ENCODE assay signal across 20 cellular contexts in the genomic region with DNA sequence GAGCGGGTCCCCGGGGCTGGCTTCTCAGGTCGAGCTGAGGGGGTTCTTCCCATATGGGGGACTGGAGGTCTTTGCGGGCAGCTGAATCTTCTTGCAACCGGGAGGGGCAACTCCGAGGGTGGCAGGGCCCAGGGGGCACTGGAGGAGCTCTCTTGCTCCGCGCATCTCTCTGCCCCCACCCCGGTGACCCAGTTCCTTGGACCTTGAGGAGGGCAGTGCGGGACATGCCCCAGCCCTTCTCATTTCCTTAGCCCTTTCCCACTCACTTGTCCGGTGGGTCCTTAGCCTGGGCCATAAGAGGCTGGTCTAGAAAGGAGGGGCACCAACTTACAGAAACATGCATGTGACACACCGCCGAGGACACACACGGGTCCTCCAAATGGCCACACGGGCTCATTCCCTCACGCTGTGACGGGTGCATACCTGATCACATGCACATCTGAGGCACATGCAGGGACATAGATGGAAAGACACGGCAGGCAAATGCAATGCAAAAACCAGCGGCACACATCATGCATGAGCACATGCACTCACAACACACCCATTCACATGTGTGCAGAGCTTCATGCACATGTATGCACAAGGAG. TPM values are rescaled to one million over a fixed set of nuclear protein-coding genes. Genes with fewer than 3 reads are reported as not detected.
A peak's percentile ranks its signal among the peaks of the same experiment; 100 is the strongest.
DNase-seq lines count a peak whose midpoint lies in the region; ATAC-seq and TF ChIP-seq lines count a peak whose summit lies in the region.
"Had no signal": no experiment of that assay in that cellular context is flagged by ENCODE, and none has a peak within 500 bp of the region (broad histone marks: within the 10 kb centered on the region; RNA-seq: fewer than 3 reads in every experiment).

No MANE protein-coding gene starts in this region.

- H3K4me1 Mint-ChIP-seq in Calu3 (ENCODE audit: low read depth, unreplicated experiment) = peaks cover 18% of the 10 kb centered on the region
- H3K4me1 Mint-ChIP-seq in glutamatergic neuron (ENCODE audit: low read depth, unreplicated experiment) = peaks cover 44% of the 10 kb centered on the region

- ATAC-seq in RWPE2 (ENCODE audit: low read depth) (no peak), left colon (no peak), HG02678 (IDR thresholded peaks at IDR 0.05; ENCODE audit: unreplicated experiment) (no peak)

- DNase-seq in DMS53 (lab: John Stamatoyannopoulos, UW) (peak; percentile 61), DMS53 treated with DMSO at 0.1 percent for 48 hours (lab: John Stamatoyannopoulos, UW; ENCODE audit: unreplicated experiment) (no peak), Calu3 (no peak), RWPE2 (ENCODE audit: low spot score) (no peak), glutamatergic neuron (no peak), nucleus accumbens (lab: John Stamatoyannopoulos, UW) (no peak), left colon (no peak)
- DNase-seq: NK-92 treated with Interleukin-12 subunit alpha and Interleukin-12 subunit beta, amount 100 ng/mL, for 24 hours had no signal

- TF ChIP-seq CTCF in Calu3 (IDR thresholded peaks at IDR 0.05; ENCODE audit: unreplicated experiment) (no peak), RWPE2 (IDR thresholded peaks at IDR 0.05; ENCODE audit: poor library complexity, severe bottlenecking) (peak; percentile 26), glutamatergic neuron (IDR thresholded peaks at IDR 0.05; ENCODE audit: partially characterized antibody, unreplicated experiment) (peak; percentile 3)

- H3K36me3 Mint-ChIP-seq in Calu3 (ENCODE audit: insufficient read depth, unreplicated experiment) (peaks cover 17% of the 10 kb centered on the region), glutamatergic neuron (ENCODE audit: unreplicated experiment) (peaks cover 7% of the 10 kb centered on the region)
- H3K36me3 Mint-ChIP-seq: mesothelial cell of epicardium had no signal

- H3K27me3 ChIP-seq in RWPE2 (ENCODE audit: insufficient read depth, poor library complexity, severe bottlenecking) = peaks cover 30% of the 10 kb centered on the region

- H3K4me3 Mint-ChIP-seq in Calu3 (ENCODE audit: low read depth, unreplicated experiment) (peak overlapping the region; percentile 41), glutamatergic neuron (ENCODE audit: unreplicated experiment) (peak overlapping the region; percentile 96)
- H3K4me3 Mint-ChIP-seq: activated CD4-positive, alpha-beta T cell treated with anti-CD3 and anti-CD28 coated beads, Interleukin-2, amount 10 ng/mL, durations not matched to agents 7 days and 5 days; H9; mesothelial cell of epicardium; T-helper 17 cell had no signal

- no peaks in the 10 kb centered on the region for H3K4me1 ChIP-seq in RWPE2 (ENCODE audit: insufficient read depth, poor library complexity, severe bottlenecking)
- H3K4me1 ChIP-seq: parathyroid adenoma had no signal

- H3K4me3 ChIP-seq in RWPE2 (ENCODE audit: severe bottlenecking) = no peak overlapping the region

- H3K27me3 Mint-ChIP-seq in Calu3 (ENCODE audit: unreplicated experiment) (peaks cover 89% of the 10 kb centered on the region), glutamatergic neuron (ENCODE audit: unreplicated experiment) (peaks cover 10% of the 10 kb centered on the region)

- no peaks in the 10 kb centered on the region for H3K9me3 ChIP-seq in RWPE2 (ENCODE audit: severe bottlenecking)
- H3K9me3 ChIP-seq: transverse colon had no signal

- BruUV-seq in Calu3 (replicated peaks; lab: Mats Ljungman, UMichigan) = no TSS peak

- no peaks in the 10 kb centered on the region for H3K9me3 Mint-ChIP-seq in Calu3 (ENCODE audit: low read depth, unreplicated experiment)
- peaks cover 17% of the 10 kb centered on the region for H3K9me3 Mint-ChIP-seq in glutamatergic neuron (ENCODE audit: unreplicated experiment)
- H3K9me3 Mint-ChIP-seq: activated CD4-positive, alpha-beta T cell treated with anti-CD3 and anti-CD28 coated beads, Interleukin-2, amount 10 ng/mL, durations not matched to agents 7 days and 5 days; activated T-helper 2 cell treated with anti-CD3 and anti-CD28 coated beads, Interferon-gamma antibody, Interleukin-2, Interleukin-4, amounts not matched to agents 10 μg/mL and 5 μg/mL and 100 μg/mL, durations not matched to agents 14 hours and 24 hours and 36 hours; mesothelial cell of epicardium had no signal

- CTCF ChIA-PET in Calu3 (lab: Charles Lee) = no interaction called here

- no peak overlapping the region for H3K27ac Mint-ChIP-seq in Calu3 (ENCODE audit: unreplicated experiment)
- no peak overlapping the region for H3K27ac Mint-ChIP-seq in glutamatergic neuron (ENCODE audit: unreplicated experiment)
- H3K27ac Mint-ChIP-seq: activated CD4-positive, alpha-beta T cell treated with anti-CD3 and anti-CD28 coated beads, Interleukin-2, amount 10 ng/mL, durations not matched to agents 7 days and 5 days; activated T-helper 2 cell treated with anti-CD3 and anti-CD28 coated beads, Interferon-gamma antibody, Interleukin-2, Interleukin-4, amounts not matched to agents 10 μg/mL and 5 μg/mL and 100 μg/mL, durations not matched to agents 14 hours and 24 hours and 36 hours; H9; mesothelial cell of epicardium; naive thymus-derived CD8-positive, alpha-beta T cell; T-helper 17 cell had no signal

- intact Hi-C loops in Calu3 (cut with micrococcal nuclease; ENCODE audit: unreplicated experiment) = no loop called here
- intact Hi-C loops in left colon (cut with DNase I, micrococcal nuclease) = no loop called here

- H3K36me3 ChIP-seq in RWPE2 (ENCODE audit: low read depth) = no peaks in the 10 kb centered on the region
- H3K36me3 ChIP-seq: brain microvascular endothelial cell, transverse colon had no signal

- H3K27ac ChIP-seq in RWPE2 (ENCODE audit: poor library complexity, severe bottlenecking) = no peak overlapping the region
- H3K27ac ChIP-seq: brain microvascular endothelial cell, parathyroid adenoma, transverse colon had no signal

RNA-seq across cellular contexts. Expression of a gene that starts 0.6 kb away (rescaled TPM):
- total RNA-seq in Calu3 (2022) = not detected in 2 replicates
- 156 TPM for total RNA-seq in glutamatergic neuron (ENCODE audit: unreplicated experiment)
- 1 to 10 TPM; 1.5 to 1.9 TPM for total RNA-seq in left colon
- total RNA-seq: activated CD4-positive, alpha-beta T cell treated with anti-CD3 and anti-CD28 coated beads, Interleukin-2, amount 10 ng/mL, durations not matched to agents 7 days and 5 days; left cardiac atrium; naive thymus-derived CD8-positive, alpha-beta T cell; SK-MEL-5; T-helper 17 cell had no signal

RNA-seq across cellular contexts. Expression of a gene that starts 14.3 kb away (rescaled TPM):
- total RNA-seq in Calu3 (2022) (95.9 and 117 TPM in 2 replicates), glutamatergic neuron (ENCODE audit: unreplicated experiment) (9.9 TPM), left colon (100 to 1,000 TPM; 739 to 855 TPM)
- total RNA-seq: activated CD4-positive, alpha-beta T cell treated with anti-CD3 and anti-CD28 coated beads, Interleukin-2, amount 10 ng/mL, durations not matched to agents 7 days and 5 days; naive thymus-derived CD8-positive, alpha-beta T cell; T-helper 17 cell had no signal

RNA-seq across cellular contexts. Expression of a gene that starts 16.2 kb away (rescaled TPM):
- total RNA-seq in Calu3 (2022) (0.15 TPM in 1 of 2 replicates, not detected in the other), glutamatergic neuron (ENCODE audit: unreplicated experiment) (743 TPM), left colon (under 1 TPM; 0.22 to 0.85 TPM)
- total RNA-seq: activated CD4-positive, alpha-beta T cell treated with anti-CD3 and anti-CD28 coated beads, Interleukin-2, amount 10 ng/mL, durations not matched to agents 7 days and 5 days; activated T-helper 2 cell treated with anti-CD3 and anti-CD28 coated beads, Interferon-gamma antibody, Interleukin-2, Interleukin-4, amounts not matched to agents 10 μg/mL and 5 μg/mL and 100 μg/mL, durations not matched to agents 14 hours and 24 hours and 36 hours; naive thymus-derived CD8-positive, alpha-beta T cell; T-helper 17 cell had no signal

Comparison
In these comparisons a context has a peak if more than half of its experiments do, and no peak if none do; other contexts are left out.
1. RNA of a gene that starts 0.6 kb away (total RNA-seq): 156 TPM in glutamatergic neuron (single experiment); 1.5 to 1.9 TPM in left colon and not detected in Calu3; every median in the first group is over 10 times any median in the second.
2. RNA of a gene that starts 16.2 kb away (total RNA-seq): 743 TPM in glutamatergic neuron (single experiment); 0.22 to 0.85 TPM in left colon and 0.15 TPM in Calu3; every median in the first group is over 100 times any median in the second.